In genomic region chr10:79399242-79399831, GRCh38 we compare ENCODE assay signal across 8 cellular contexts. TPM values are rescaled to one million over a fixed set of nuclear protein-coding genes. Genes with fewer than 3 reads are reported as not detected.
DNase-seq lines count a peak whose midpoint lies in the region; ATAC-seq and TF ChIP-seq lines count a peak whose summit lies in the region.

No MANE protein-coding gene starts in this region.

- H3K9me3 ChIP-seq in iPS-20b (ENCODE audit: insufficient read depth, low read depth, low read length) (no peaks in the 10 kb centered on the region), skeletal muscle satellite cell (replicated peaks; ENCODE audit: low read length) (no peaks in the 10 kb centered on the region)

- no peak for TF ChIP-seq CTCF in brain microvascular endothelial cell (IDR thresholded peaks at IDR 0.05; ENCODE audit: low read depth, low read length, missing control alignments)

- H3K36me3 ChIP-seq in brain microvascular endothelial cell (replicated peaks) (peaks cover under 1% of the 10 kb centered on the region), iPS-20b (ENCODE audit: insufficient read depth, low read depth, low read length) (no peaks in the 10 kb centered on the region), skeletal muscle satellite cell (ENCODE audit: insufficient read depth, low read length) (peaks cover 6% of the 10 kb centered on the region)

- H3K4me2 ChIP-seq in skeletal muscle satellite cell (ENCODE audit: low read length) = peak overlapping the region; percentile 80

- DNase-seq in NCI-H82 (lab: John Stamatoyannopoulos, UW) = peak; percentile 5
- DNase-seq in NCI-H82 treated with DMSO at 0.1 percent for 48 hours (lab: John Stamatoyannopoulos, UW; ENCODE audit: unreplicated experiment) = no peak
- peak; percentile 90 for DNase-seq in brain microvascular endothelial cell
- no peak for DNase-seq in activated CD4-positive, alpha-beta T cell treated with anti-CD3 and anti-CD28 coated beads for 1 hour
- DNase-seq in NCI-H2171 (lab: John Stamatoyannopoulos, UW) = no peak

- H3K27ac ChIP-seq in brain microvascular endothelial cell = peak overlapping the region; percentile 94
- no peak overlapping the region for H3K27ac ChIP-seq in iPS-20b (ENCODE audit: low read length)

- peak overlapping the region; percentile 12 for H3K4me3 ChIP-seq in brain microvascular endothelial cell (ENCODE audit: low read depth, low read length)
- no peak overlapping the region for H3K4me3 ChIP-seq in iPS-20b (ENCODE audit: low read length)
- H3K4me3 ChIP-seq in skeletal muscle satellite cell (ENCODE audit: low read length) = peak overlapping the region; percentile 51

- in situ Hi-C loops in brain microvascular endothelial cell (cut with HindIII; ENCODE audit: low pct_ligation_motif_present, low sequenced_read_pairs) = no loop called here

- ATAC-seq in GM19328 (IDR thresholded peaks at IDR 0.05; ENCODE audit: unreplicated experiment) = no peak

- H3K27me3 ChIP-seq in brain microvascular endothelial cell (replicated peaks) (no peaks in the 10 kb centered on the region), iPS-20b (ENCODE audit: insufficient read depth, low read length) (no peaks in the 10 kb centered on the region; the same call in 1 of the 2 replicates), skeletal muscle satellite cell (ENCODE audit: control insufficient read depth, insufficient read depth, low read length) (no peaks in the 10 kb centered on the region)

- peaks cover 26% of the 10 kb centered on the region; the same call in 1 of the 2 replicates for H3K4me1 ChIP-seq in iPS-20b (ENCODE audit: insufficient read depth, low read length)
- H3K4me1 ChIP-seq in skeletal muscle satellite cell (ENCODE audit: control insufficient read depth, insufficient read depth, low read length) = peaks cover 42% of the 10 kb centered on the region

- peak overlapping the region; percentile 62; the same call in 1 of the 2 replicates for H3K9ac ChIP-seq in iPS-20b (ENCODE audit: low read depth, low read length)
- peak overlapping the region; percentile 84 for H3K9ac ChIP-seq in skeletal muscle satellite cell (ENCODE audit: low read depth, low read length)

RNA-seq across cellular contexts. Expression of gene ZCCHC24, which starts 46.1 kb away (rescaled TPM):
- 16.5 and 26.2 TPM in 2 replicates for total RNA-seq in skeletal muscle satellite cell (2012; rRNA removed)

RNA-seq across cellular contexts. Expression of gene PPIF, which starts 52.1 kb away (rescaled TPM):
- total RNA-seq in skeletal muscle satellite cell (2012; rRNA removed) = 56.0 and 66.0 TPM in 2 replicates

Comparison
In these comparisons a context has a peak if more than half of its experiments do, and no peak if none do; other contexts are left out.
1. DNase-seq: peak in NCI-H82 (single experiment) and brain microvascular endothelial cell (single experiment); none in NCI-H82 treated with DMSO at 0.1 percent for 48 hours (single experiment), activated CD4-positive, alpha-beta T cell treated with anti-CD3 and anti-CD28 coated beads for 1 hour (single experiment) and NCI-H2171 (single experiment).